ENCODE assay signal across 30 cellular contexts in genomic region chr6:140433072-140433471, GRCh38.
"Had no signal": no experiment of that assay in that cellular context is flagged by ENCODE, and none has a peak within 500 bp of the region (broad histone marks: within the 10 kb centered on the region; RNA-seq: fewer than 3 reads in every experiment).

No MANE protein-coding gene starts in this region.

- H3K36me3 ChIP-seq: left lung, lower lobe of right lung, pancreas, prostate gland, stomach, thyroid gland, transverse colon, upper lobe of right lung had no signal

- H3K4me3 ChIP-seq: left lung, lower lobe of right lung, pancreas, prostate gland, skin epidermis, stomach, testis, thyroid gland, transverse colon, upper lobe of right lung had no signal

- H3K9me3 ChIP-seq: lower lobe of right lung, pancreas, prostate gland, testis, thyroid gland, transverse colon, upper lobe of right lung had no signal

- H3K27ac ChIP-seq: left lung, lower lobe of right lung, pancreas, prostate gland, skin epidermis, stomach, testis, thyroid gland, transverse colon, upper lobe of right lung had no signal

- ATAC-seq: left colon; left lung; lower lobe of right lung; naive thymus-derived CD8-positive, alpha-beta T cell; pancreas; right cardiac atrium; sciatic nerve; stimulated activated naive B cell treated with anti-CD40 and anti-IgM and Interleukin-4, amounts not matched to agents 10 μg/mL and 1 μg/mL and 100 μg/mL, for 72 hours; stimulated activated naive CD8-positive, alpha-beta T cell treated with anti-CD3 and anti-CD28 coated beads, Interleukin-15, Interleukin-2, amounts not matched to agents 100 U/mL and 50 U/mL, for 24 hours; upper lobe of right lung had no signal

- H3K27me3 Mint-ChIP-seq: stimulated activated naive B cell treated with anti-CD40 and anti-IgM and Interleukin-4, amounts not matched to agents 10 μg/mL and 1 μg/mL and 100 μg/mL, for 72 hours had no signal

- H3K4me1 ChIP-seq: left lung, lower lobe of right lung, pancreas, prostate gland, stomach, thyroid gland, transverse colon, upper lobe of right lung had no signal

- H3K36me3 Mint-ChIP-seq: immature natural killer cell; naive thymus-derived CD8-positive, alpha-beta T cell had no signal

- H3K4me1 Mint-ChIP-seq: immature natural killer cell; naive thymus-derived CD8-positive, alpha-beta T cell had no signal

- H3K27me3 ChIP-seq: left lung, pancreas, stomach, testis, thyroid gland, transverse colon, upper lobe of right lung had no signal

- DNase-seq: hypothalamus; immature natural killer cell; kidney; left colon; left lung; lower lobe of right lung; mammary epithelial cell; mesenchymal stem cell; naive thymus-derived CD8-positive, alpha-beta T cell; nucleus accumbens; posterior cingulate gyrus; retina; right cardiac atrium; stimulated activated CD4-positive, alpha-beta T cell treated with anti-CD3 and anti-CD28 coated beads, Interleukin-12 subunit alpha, Interleukin-12 subunit beta, amount 100 ng/mL, for 4 hours; stimulated activated CD4-positive, alpha-beta T cell treated with anti-CD3 and anti-CD28 coated beads, Interleukin-15, amount 100 ng/mL, for 24 hours; stimulated activated CD4-positive, alpha-beta T cell treated with anti-CD3 and anti-CD28 coated beads, Interleukin-2, amount 100 ng/mL, for 24 hours; stimulated activated CD4-positive, alpha-beta T cell treated with anti-CD3 and anti-CD28 coated beads, Interleukin-4, amount 100 ng/mL, for 1 hour; stimulated activated naive B cell treated with anti-CD40 and anti-IgM and Interleukin-4, amounts not matched to agents 10 μg/mL and 1 μg/mL and 100 μg/mL, for 72 hours; stimulated activated naive CD8-positive, alpha-beta T cell treated with anti-CD3 and anti-CD28 coated beads, Interleukin-15, Interleukin-2, amounts not matched to agents 100 U/mL and 50 U/mL, for 24 hours; stomach; testis; thyroid gland; transverse colon; upper lobe of right lung had no signal

- H3K27ac Mint-ChIP-seq: immature natural killer cell; naive thymus-derived CD8-positive, alpha-beta T cell; nephron; stimulated activated naive B cell treated with anti-CD40 and anti-IgM and Interleukin-4, amounts not matched to agents 10 μg/mL and 1 μg/mL and 100 μg/mL, for 72 hours had no signal

- H3K4me3 Mint-ChIP-seq: immature natural killer cell; naive thymus-derived CD8-positive, alpha-beta T cell; nephron; neural crest cell; stimulated activated naive B cell treated with anti-CD40 and anti-IgM and Interleukin-4, amounts not matched to agents 10 μg/mL and 1 μg/mL and 100 μg/mL, for 72 hours had no signal
